8 cellular contexts compared by ENCODE assay signal in genomic region chr15:62391565-62392262, GRCh38. TPM values are rescaled to one million over a fixed set of nuclear protein-coding genes. Genes with fewer than 3 reads are reported as not detected.
DNase-seq lines count a peak whose midpoint lies in the region; ATAC-seq and TF ChIP-seq lines count a peak whose summit lies in the region.

No MANE protein-coding gene starts in this region.

- peak overlapping the region; percentile 93 for H3K4me3 Mint-ChIP-seq in glutamatergic neuron (ENCODE audit: unreplicated experiment)
- peak overlapping the region; percentile 97 for H3K4me3 Mint-ChIP-seq in neural progenitor cell

- 0% methylated on average over 62 to 74 of the region's 74 CpGs for WGBS in aorta, 2 donors

- H3K4me3 ChIP-seq in NT2/D1 (ENCODE audit: insufficient read length, low read depth), result peak overlapping the region; percentile 96
- peak overlapping the region; percentile 97 for H3K4me3 ChIP-seq in neural progenitor cell
- H3K4me3 ChIP-seq in aorta (ENCODE audit: low read length in 2 of 2), result peak overlapping the region; percentile 55 to 85

- H3K9me3 Mint-ChIP-seq in glutamatergic neuron (ENCODE audit: unreplicated experiment) (peaks cover 4% of the 10 kb centered on the region), neural progenitor cell (no peaks in the 10 kb centered on the region)

- peak overlapping the region; percentile 94 for H3K4me2 ChIP-seq in neural progenitor cell

- H4K20me1 ChIP-seq in neural progenitor cell (ENCODE audit: low read depth), result no peaks in the 10 kb centered on the region

- TF ChIP-seq CTCF in glutamatergic neuron (IDR thresholded peaks at IDR 0.05; ENCODE audit: partially characterized antibody, unreplicated experiment) (no peak), neural progenitor cell (IDR thresholded peaks at IDR 0.05) (no peak)

- intact Hi-C loops in aorta (cut with DNase I), result loop anchor here (2.0 to 10.0 kb wide), 7 partner anchors 36 to 353 kb away; no protein-coding TSS in a partner anchor

- peak; percentile 67 for DNase-seq in DMS 273 (lab: John Stamatoyannopoulos, UW; ENCODE audit: unreplicated experiment)
- no peak for DNase-seq in DMS 273 treated with DMSO at 0.1 percent for 48 hours (lab: John Stamatoyannopoulos, UW)
- DNase-seq in NT2/D1 (ENCODE audit: low read depth, low spot score), result no peak
- DNase-seq in activated naive CD4-positive, alpha-beta T cell treated with anti-CD3 and anti-CD28 coated beads, Interleukin-2, amount 50 U/mL, for 16 hours, result peak; percentile 35
- peak; percentile 61 for DNase-seq in glutamatergic neuron
- DNase-seq in neural progenitor cell (ENCODE audit: low spot score), result peak; percentile 68
- peak; percentile 73 to 89 for DNase-seq in aorta

- no peaks in the 10 kb centered on the region for H3K36me3 ChIP-seq in NT2/D1 (ENCODE audit: insufficient read depth, insufficient read length, low read length)
- no peaks in the 10 kb centered on the region for H3K36me3 ChIP-seq in neural progenitor cell
- no peaks in the 10 kb centered on the region for H3K36me3 ChIP-seq in aorta (ENCODE audit: control insufficient read depth in 1 of 2, insufficient read depth in 2 of 2, low read length in 1 of 2)

- H3K36me3 Mint-ChIP-seq in glutamatergic neuron (ENCODE audit: unreplicated experiment) (no peaks in the 10 kb centered on the region), neural progenitor cell (no peaks in the 10 kb centered on the region)

- peaks cover 4% of the 10 kb centered on the region for H3K4me1 Mint-ChIP-seq in glutamatergic neuron (ENCODE audit: low read depth, unreplicated experiment)
- H3K4me1 Mint-ChIP-seq in neural progenitor cell, result peaks cover 15% of the 10 kb centered on the region

- peaks cover 23% of the 10 kb centered on the region for H3K79me2 ChIP-seq in neural progenitor cell (ENCODE audit: low read depth)

- peak overlapping the region; percentile 96 for H2AFZ ChIP-seq in neural progenitor cell (replicated peaks)

- peaks cover 9% of the 10 kb centered on the region for H3F3A ChIP-seq in neural progenitor cell (ENCODE audit: low read depth)

- peak; percentile 89 for ATAC-seq in aorta (ENCODE audit: low FRiP score)
- ATAC-seq in HG03175 (IDR thresholded peaks at IDR 0.05; ENCODE audit: unreplicated experiment), result no peak

- H3K27ac ChIP-seq in neural progenitor cell, result no peak overlapping the region
- peak overlapping the region; percentile 36 to 41 for H3K27ac ChIP-seq in aorta (ENCODE audit: low read depth in 1 of 2, low read length in 2 of 2)

- H3K27ac Mint-ChIP-seq in glutamatergic neuron (ENCODE audit: unreplicated experiment), result no peak overlapping the region
- no peak overlapping the region for H3K27ac Mint-ChIP-seq in neural progenitor cell

- peak overlapping the region; percentile 95 for H3K9ac ChIP-seq in NT2/D1 (ENCODE audit: insufficient read length, low read depth)
- no peak overlapping the region for H3K9ac ChIP-seq in neural progenitor cell

- no peaks in the 10 kb centered on the region for H3K27me3 ChIP-seq in NT2/D1 (ENCODE audit: insufficient read depth, insufficient read length)
- peaks cover 13% of the 10 kb centered on the region for H3K27me3 ChIP-seq in neural progenitor cell
- no peaks in the 10 kb centered on the region for H3K27me3 ChIP-seq in aorta (ENCODE audit: control insufficient read depth in 1 of 2, insufficient read depth in 2 of 2, low read length in 1 of 2)

- H3K27me3 Mint-ChIP-seq in glutamatergic neuron (ENCODE audit: unreplicated experiment), result peaks cover 7% of the 10 kb centered on the region
- H3K27me3 Mint-ChIP-seq in neural progenitor cell (ENCODE audit: insufficient read depth, low read depth), result peaks cover 7% of the 10 kb centered on the region

- H3K9me3 ChIP-seq in NT2/D1 (ENCODE audit: insufficient read depth, low read length) (no peaks in the 10 kb centered on the region), neural progenitor cell (ENCODE audit: low read depth) (no peaks in the 10 kb centered on the region), aorta (ENCODE audit: control insufficient read depth, low read length) (no peaks in the 10 kb centered on the region)

- H3K4me1 ChIP-seq in NT2/D1 (ENCODE audit: insufficient read depth, insufficient read length), result no peaks in the 10 kb centered on the region
- H3K4me1 ChIP-seq in neural progenitor cell, result peaks cover 7% of the 10 kb centered on the region
- H3K4me1 ChIP-seq in aorta (ENCODE audit: control insufficient read depth in 1 of 2, insufficient read depth in 2 of 2, low read length in 2 of 2), result peaks cover 0 to 4% of the 10 kb centered on the region in 2 donors

RNA-seq across cellular contexts. Expression of gene TLN2, which starts 1.4 kb away (rescaled TPM):
- 16.9 TPM for total RNA-seq in glutamatergic neuron (ENCODE audit: unreplicated experiment)
- 11.7 and 15.6 TPM in 2 replicates for total RNA-seq in neural progenitor cell (ENCODE audit: low replicate concordance)
- 10 to 100 TPM; 41.0 to 44.8 TPM for total RNA-seq in aorta
- polyA plus RNA-seq in aorta, result 10 to 100 TPM in 1 of 2 donors, 1 to 10 TPM in 1; 4.9 to 18.3 TPM

Comparison
In these comparisons a context has a peak if more than half of its experiments do, and no peak if none do; other contexts are left out.
1. DNase-seq: peak in DMS 273 (single experiment), activated naive CD4-positive, alpha-beta T cell treated with anti-CD3 and anti-CD28 coated beads, Interleukin-2, amount 50 U/mL, for 16 hours (single experiment), glutamatergic neuron (single experiment), neural progenitor cell (single experiment) and aorta (2 of 2); none in DMS 273 treated with DMSO at 0.1 percent for 48 hours (single experiment) and NT2/D1 (single experiment).
2. Peak in every context shown above with its lines, with median percentiles within 50 percentile points of each other: H3K4me3 ChIP-seq.